1 cellular context compared by ENCODE assay signal in the genomic region with DNA sequence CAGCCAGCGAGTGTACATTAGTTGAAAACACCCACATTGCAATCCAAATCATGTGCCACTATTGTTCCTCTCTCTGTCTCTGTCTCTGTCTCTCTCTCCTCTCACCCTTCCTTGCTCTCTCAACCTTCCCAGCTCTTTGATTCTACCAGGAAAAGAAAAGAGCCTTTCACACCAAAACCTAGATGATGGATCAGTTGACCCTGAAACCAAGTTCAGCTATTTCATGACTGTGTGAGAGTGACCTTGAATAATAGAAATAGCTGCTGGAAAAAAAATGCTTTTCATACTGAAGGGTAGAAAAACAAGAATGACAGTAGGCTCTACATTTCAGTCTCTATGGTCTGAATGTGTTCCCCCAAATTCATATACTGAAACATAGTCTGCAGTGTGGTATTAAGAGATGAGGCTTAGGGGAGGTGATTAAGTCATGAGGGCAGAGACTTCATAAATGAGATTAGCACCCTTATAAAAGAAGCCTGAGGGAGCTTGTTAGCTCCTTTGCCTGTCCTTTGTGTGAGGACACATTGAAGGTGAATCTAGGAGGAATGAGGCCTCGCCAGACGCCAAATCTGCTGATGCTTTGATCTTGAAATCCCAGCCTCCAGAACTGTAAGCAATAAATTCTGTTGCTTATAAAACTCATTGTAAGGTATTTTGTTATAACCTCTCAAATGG.
TF ChIP-seq lines count a peak whose summit lies in the region.

No MANE protein-coding gene starts in this region.

TF ChIP-seq in HepG2, 621 proteins besides CTCF, POLR2A, EP300 and RAD21 (continued from another document and continues in another):
- TF ChIP-seq, protein P1, sequence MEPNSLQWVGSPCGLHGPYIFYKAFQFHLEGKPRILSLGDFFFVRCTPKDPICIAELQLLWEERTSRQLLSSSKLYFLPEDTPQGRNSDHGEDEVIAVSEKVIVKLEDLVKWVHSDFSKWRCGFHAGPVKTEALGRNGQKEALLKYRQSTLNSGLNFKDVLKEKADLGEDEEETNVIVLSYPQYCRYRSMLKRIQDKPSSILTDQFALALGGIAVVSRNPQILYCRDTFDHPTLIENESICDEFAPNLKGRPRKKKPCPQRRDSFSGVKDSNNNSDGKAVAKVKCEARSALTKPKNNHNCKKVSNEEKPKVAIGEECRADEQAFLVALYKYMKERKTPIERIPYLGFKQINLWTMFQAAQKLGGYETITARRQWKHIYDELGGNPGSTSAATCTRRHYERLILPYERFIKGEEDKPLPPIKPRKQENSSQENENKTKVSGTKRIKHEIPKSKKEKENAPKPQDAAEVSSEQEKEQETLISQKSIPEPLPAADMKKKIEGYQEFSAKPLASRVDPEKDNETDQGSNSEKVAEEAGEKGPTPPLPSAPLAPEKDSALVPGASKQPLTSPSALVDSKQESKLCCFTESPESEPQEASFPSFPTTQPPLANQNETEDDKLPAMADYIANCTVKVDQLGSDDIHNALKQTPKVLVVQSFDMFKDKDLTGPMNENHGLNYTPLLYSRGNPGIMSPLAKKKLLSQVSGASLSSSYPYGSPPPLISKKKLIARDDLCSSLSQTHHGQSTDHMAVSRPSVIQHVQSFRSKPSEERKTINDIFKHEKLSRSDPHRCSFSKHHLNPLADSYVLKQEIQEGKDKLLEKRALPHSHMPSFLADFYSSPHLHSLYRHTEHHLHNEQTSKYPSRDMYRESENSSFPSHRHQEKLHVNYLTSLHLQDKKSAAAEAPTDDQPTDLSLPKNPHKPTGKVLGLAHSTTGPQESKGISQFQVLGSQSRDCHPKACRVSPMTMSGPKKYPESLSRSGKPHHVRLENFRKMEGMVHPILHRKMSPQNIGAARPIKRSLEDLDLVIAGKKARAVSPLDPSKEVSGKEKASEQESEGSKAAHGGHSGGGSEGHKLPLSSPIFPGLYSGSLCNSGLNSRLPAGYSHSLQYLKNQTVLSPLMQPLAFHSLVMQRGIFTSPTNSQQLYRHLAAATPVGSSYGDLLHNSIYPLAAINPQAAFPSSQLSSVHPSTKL (CRISPR knock-in tag; IDR thresholded peaks at IDR 0.05): peak; percentile 92
- no peak for TF ChIP-seq DMAP1 (CRISPR knock-in tag; IDR thresholded peaks at IDR 0.05)
- no peak for TF ChIP-seq ZNF121 (CRISPR knock-in tag; IDR thresholded peaks at IDR 0.05)
- 0 out of 2 replicates have a peak, but pooled peaks have one; percentile 4 for TF ChIP-seq ZNF331 (CRISPR knock-in tag; IDR thresholded peaks at IDR 0.05)
- no peak for TF ChIP-seq ZNF232 (CRISPR knock-in tag; IDR thresholded peaks at IDR 0.05; ENCODE audit: borderline replicate concordance)
- no peak for TF ChIP-seq MAFF (IDR thresholded peaks at IDR 0.05; ENCODE audit: low read depth, low read length)
- no peak for TF ChIP-seq BRD4 (CRISPR knock-in tag; IDR thresholded peaks at IDR 0.05)
- peak; percentile 83 for TF ChIP-seq NCOA2 (CRISPR knock-in tag; IDR thresholded peaks at IDR 0.05)
- TF ChIP-seq, protein P2, sequence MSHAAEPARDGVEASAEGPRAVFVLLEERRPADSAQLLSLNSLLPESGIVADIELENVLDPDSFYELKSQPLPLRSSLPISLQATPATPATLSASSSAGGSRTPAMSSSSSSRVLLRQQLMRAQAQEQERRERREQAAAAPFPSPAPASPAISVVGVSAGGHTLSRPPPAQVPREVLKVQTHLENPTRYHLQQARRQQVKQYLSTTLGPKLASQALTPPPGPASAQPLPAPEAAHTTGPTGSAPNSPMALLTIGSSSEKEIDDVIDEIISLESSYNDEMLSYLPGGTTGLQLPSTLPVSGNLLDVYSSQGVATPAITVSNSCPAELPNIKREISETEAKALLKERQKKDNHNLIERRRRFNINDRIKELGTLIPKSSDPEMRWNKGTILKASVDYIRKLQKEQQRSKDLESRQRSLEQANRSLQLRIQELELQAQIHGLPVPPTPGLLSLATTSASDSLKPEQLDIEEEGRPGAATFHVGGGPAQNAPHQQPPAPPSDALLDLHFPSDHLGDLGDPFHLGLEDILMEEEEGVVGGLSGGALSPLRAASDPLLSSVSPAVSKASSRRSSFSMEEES (CRISPR knock-in tag; IDR thresholded peaks at IDR 0.05): peak; percentile 80
- TF ChIP-seq FOXM1 (CRISPR knock-in tag; IDR thresholded peaks at IDR 0.05): no peak
- TF ChIP-seq ZNF205 (CRISPR knock-in tag; IDR thresholded peaks at IDR 0.05): 0 out of 2 replicates have a peak, but pooled peaks have one; percentile 43
- TF ChIP-seq ZNF878 (CRISPR knock-in tag; IDR thresholded peaks at IDR 0.05): no peak
- TF ChIP-seq, protein P3, sequence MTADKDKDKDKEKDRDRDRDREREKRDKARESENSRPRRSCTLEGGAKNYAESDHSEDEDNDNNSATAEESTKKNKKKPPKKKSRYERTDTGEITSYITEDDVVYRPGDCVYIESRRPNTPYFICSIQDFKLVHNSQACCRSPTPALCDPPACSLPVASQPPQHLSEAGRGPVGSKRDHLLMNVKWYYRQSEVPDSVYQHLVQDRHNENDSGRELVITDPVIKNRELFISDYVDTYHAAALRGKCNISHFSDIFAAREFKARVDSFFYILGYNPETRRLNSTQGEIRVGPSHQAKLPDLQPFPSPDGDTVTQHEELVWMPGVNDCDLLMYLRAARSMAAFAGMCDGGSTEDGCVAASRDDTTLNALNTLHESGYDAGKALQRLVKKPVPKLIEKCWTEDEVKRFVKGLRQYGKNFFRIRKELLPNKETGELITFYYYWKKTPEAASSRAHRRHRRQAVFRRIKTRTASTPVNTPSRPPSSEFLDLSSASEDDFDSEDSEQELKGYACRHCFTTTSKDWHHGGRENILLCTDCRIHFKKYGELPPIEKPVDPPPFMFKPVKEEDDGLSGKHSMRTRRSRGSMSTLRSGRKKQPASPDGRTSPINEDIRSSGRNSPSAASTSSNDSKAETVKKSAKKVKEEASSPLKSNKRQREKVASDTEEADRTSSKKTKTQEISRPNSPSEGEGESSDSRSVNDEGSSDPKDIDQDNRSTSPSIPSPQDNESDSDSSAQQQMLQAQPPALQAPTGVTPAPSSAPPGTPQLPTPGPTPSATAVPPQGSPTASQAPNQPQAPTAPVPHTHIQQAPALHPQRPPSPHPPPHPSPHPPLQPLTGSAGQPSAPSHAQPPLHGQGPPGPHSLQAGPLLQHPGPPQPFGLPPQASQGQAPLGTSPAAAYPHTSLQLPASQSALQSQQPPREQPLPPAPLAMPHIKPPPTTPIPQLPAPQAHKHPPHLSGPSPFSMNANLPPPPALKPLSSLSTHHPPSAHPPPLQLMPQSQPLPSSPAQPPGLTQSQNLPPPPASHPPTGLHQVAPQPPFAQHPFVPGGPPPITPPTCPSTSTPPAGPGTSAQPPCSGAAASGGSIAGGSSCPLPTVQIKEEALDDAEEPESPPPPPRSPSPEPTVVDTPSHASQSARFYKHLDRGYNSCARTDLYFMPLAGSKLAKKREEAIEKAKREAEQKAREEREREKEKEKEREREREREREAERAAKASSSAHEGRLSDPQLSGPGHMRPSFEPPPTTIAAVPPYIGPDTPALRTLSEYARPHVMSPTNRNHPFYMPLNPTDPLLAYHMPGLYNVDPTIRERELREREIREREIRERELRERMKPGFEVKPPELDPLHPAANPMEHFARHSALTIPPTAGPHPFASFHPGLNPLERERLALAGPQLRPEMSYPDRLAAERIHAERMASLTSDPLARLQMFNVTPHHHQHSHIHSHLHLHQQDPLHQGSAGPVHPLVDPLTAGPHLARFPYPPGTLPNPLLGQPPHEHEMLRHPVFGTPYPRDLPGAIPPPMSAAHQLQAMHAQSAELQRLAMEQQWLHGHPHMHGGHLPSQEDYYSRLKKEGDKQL (CRISPR knock-in tag; IDR thresholded peaks at IDR 0.05; ENCODE audit: low read depth): no peak
- TF ChIP-seq ZNF841 (CRISPR knock-in tag; IDR thresholded peaks at IDR 0.05; ENCODE audit: borderline replicate concordance): no peak
- TF ChIP-seq ZNF766 (CRISPR knock-in tag; IDR thresholded peaks at IDR 0.05; ENCODE audit: borderline replicate concordance): no peak
- TF ChIP-seq ARHGAP35 (CRISPR knock-in tag; IDR thresholded peaks at IDR 0.05; ENCODE audit: borderline replicate concordance): no peak
- TF ChIP-seq, protein P4, sequence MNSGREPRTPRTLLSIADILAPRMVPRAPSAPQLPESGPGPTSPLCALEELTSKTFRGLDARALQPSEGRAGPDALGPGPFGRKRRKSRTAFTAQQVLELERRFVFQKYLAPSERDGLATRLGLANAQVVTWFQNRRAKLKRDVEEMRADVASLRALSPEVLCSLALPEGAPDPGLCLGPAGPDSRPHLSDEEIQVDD (CRISPR knock-in tag; IDR thresholded peaks at IDR 0.05; ENCODE audit: borderline replicate concordance): no peak
- no peak for TF ChIP-seq ZNF572 (CRISPR knock-in tag; IDR thresholded peaks at IDR 0.05)
- TF ChIP-seq ZNF430 (CRISPR knock-in tag; IDR thresholded peaks at IDR 0.05): no peak
- TF ChIP-seq CBX2 (IDR thresholded peaks at IDR 0.05; ENCODE audit: low read depth, low read length): no peak
- no peak for TF ChIP-seq CBX2 (CRISPR knock-in tag; IDR thresholded peaks at IDR 0.05; ENCODE audit: low read depth)
- no peak for TF ChIP-seq YEATS4 (CRISPR knock-in tag; IDR thresholded peaks at IDR 0.05; ENCODE audit: borderline replicate concordance)
- TF ChIP-seq ZNF768 (CRISPR knock-in tag; IDR thresholded peaks at IDR 0.05): no peak
- TF ChIP-seq SCMH1 (CRISPR knock-in tag; IDR thresholded peaks at IDR 0.05; ENCODE audit: borderline replicate concordance): no peak
- no peak for TF ChIP-seq CENPX (CRISPR knock-in tag; IDR thresholded peaks at IDR 0.05)
- TF ChIP-seq CBFB (CRISPR knock-in tag; IDR thresholded peaks at IDR 0.05): no peak
- TF ChIP-seq KAT2B (IDR thresholded peaks at IDR 0.05; ENCODE audit: borderline replicate concordance, low read depth, low read length): no peak
- no peak for TF ChIP-seq ZNF501 (CRISPR knock-in tag; IDR thresholded peaks at IDR 0.05)
- no peak for TF ChIP-seq DPF2 (CRISPR knock-in tag; IDR thresholded peaks at IDR 0.05; ENCODE audit: borderline replicate concordance, low read depth)
- no peak for TF ChIP-seq REPIN1 (CRISPR knock-in tag; IDR thresholded peaks at IDR 0.05; ENCODE audit: borderline replicate concordance, low read depth)
- TF ChIP-seq, protein P5, sequence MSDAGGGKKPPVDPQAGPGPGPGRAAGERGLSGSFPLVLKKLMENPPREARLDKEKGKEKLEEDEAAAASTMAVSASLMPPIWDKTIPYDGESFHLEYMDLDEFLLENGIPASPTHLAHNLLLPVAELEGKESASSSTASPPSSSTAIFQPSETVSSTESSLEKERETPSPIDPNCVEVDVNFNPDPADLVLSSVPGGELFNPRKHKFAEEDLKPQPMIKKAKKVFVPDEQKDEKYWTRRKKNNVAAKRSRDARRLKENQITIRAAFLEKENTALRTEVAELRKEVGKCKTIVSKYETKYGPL (CRISPR knock-in tag; IDR thresholded peaks at IDR 0.05): no peak
- TF ChIP-seq SIN3A (IDR thresholded peaks at IDR 0.05; ENCODE audit: borderline replicate concordance, low read depth, low read length): no peak
- TF ChIP-seq ZNF652 (CRISPR knock-in tag; IDR thresholded peaks at IDR 0.05; ENCODE audit: borderline replicate concordance, low read depth): no peak
- no peak for TF ChIP-seq MTF1 (CRISPR knock-in tag; IDR thresholded peaks at IDR 0.05)
- peak; percentile 43; the same call in 1 of the 2 replicates for TF ChIP-seq TBX3 (IDR thresholded peaks at IDR 0.05; ENCODE audit: borderline replicate concordance)
- TF ChIP-seq SOX5 (CRISPR knock-in tag; IDR thresholded peaks at IDR 0.05; ENCODE audit: borderline replicate concordance): peak; percentile 99
- TF ChIP-seq, protein P6, sequence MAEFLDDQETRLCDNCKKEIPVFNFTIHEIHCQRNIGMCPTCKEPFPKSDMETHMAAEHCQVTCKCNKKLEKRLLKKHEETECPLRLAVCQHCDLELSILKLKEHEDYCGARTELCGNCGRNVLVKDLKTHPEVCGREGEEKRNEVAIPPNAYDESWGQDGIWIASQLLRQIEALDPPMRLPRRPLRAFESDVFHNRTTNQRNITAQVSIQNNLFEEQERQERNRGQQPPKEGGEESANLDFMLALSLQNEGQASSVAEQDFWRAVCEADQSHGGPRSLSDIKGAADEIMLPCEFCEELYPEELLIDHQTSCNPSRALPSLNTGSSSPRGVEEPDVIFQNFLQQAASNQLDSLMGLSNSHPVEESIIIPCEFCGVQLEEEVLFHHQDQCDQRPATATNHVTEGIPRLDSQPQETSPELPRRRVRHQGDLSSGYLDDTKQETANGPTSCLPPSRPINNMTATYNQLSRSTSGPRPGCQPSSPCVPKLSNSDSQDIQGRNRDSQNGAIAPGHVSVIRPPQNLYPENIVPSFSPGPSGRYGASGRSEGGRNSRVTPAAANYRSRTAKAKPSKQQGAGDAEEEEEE (CRISPR knock-in tag; IDR thresholded peaks at IDR 0.05; ENCODE audit: borderline replicate concordance): no peak
- no peak for TF ChIP-seq ATF7-NPFF (CRISPR knock-in tag; IDR thresholded peaks at IDR 0.05; ENCODE audit: low read depth)
- TF ChIP-seq, protein P7, sequence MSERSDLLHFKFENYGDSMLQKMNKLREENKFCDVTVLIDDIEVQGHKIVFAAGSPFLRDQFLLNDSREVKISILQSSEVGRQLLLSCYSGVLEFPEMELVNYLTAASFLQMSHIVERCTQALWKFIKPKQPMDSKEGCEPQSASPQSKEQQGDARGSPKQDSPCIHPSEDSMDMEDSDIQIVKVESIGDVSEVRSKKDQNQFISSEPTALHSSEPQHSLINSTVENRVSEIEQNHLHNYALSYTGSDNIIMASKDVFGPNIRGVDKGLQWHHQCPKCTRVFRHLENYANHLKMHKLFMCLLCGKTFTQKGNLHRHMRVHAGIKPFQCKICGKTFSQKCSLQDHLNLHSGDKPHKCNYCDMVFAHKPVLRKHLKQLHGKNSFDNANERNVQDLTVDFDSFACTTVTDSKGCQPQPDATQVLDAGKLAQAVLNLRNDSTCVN (CRISPR knock-in tag; IDR thresholded peaks at IDR 0.05; ENCODE audit: borderline replicate concordance): no peak
- TF ChIP-seq ZNF644 (CRISPR knock-in tag; IDR thresholded peaks at IDR 0.05; ENCODE audit: low read depth): 0 out of 2 replicates have a peak, but pooled peaks have one; percentile 50
- no peak for TF ChIP-seq YY1 (IDR thresholded peaks at IDR 0.05; ENCODE audit: insufficient read depth, insufficient replicate concordance, low read depth, low read length)
- no peak for TF ChIP-seq ZNF235 (CRISPR knock-in tag; IDR thresholded peaks at IDR 0.05; ENCODE audit: borderline replicate concordance)
- TF ChIP-seq HOXA5 (CRISPR knock-in tag; IDR thresholded peaks at IDR 0.05): no peak
- TF ChIP-seq SMYD3 (CRISPR knock-in tag; IDR thresholded peaks at IDR 0.05): no peak
- no peak for TF ChIP-seq ONECUT2 (CRISPR knock-in tag; IDR thresholded peaks at IDR 0.05)
- TF ChIP-seq HNF4G (IDR thresholded peaks at IDR 0.05; ENCODE audit: borderline replicate concordance, low read depth, low read length): no peak
- no peak for TF ChIP-seq HNF4G (CRISPR knock-in tag; IDR thresholded peaks at IDR 0.05; ENCODE audit: borderline replicate concordance, low read depth)
- no peak for TF ChIP-seq MEF2D (CRISPR knock-in tag; IDR thresholded peaks at IDR 0.05)
- TF ChIP-seq, protein P8, sequence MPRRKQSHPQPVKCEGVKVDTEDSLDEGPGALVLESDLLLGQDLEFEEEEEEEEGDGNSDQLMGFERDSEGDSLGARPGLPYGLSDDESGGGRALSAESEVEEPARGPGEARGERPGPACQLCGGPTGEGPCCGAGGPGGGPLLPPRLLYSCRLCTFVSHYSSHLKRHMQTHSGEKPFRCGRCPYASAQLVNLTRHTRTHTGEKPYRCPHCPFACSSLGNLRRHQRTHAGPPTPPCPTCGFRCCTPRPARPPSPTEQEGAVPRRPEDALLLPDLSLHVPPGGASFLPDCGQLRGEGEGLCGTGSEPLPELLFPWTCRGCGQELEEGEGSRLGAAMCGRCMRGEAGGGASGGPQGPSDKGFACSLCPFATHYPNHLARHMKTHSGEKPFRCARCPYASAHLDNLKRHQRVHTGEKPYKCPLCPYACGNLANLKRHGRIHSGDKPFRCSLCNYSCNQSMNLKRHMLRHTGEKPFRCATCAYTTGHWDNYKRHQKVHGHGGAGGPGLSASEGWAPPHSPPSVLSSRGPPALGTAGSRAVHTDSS (CRISPR knock-in tag; conservative IDR thresholded peaks at IDR 0.05): no peak
